In the genomic region with DNA sequence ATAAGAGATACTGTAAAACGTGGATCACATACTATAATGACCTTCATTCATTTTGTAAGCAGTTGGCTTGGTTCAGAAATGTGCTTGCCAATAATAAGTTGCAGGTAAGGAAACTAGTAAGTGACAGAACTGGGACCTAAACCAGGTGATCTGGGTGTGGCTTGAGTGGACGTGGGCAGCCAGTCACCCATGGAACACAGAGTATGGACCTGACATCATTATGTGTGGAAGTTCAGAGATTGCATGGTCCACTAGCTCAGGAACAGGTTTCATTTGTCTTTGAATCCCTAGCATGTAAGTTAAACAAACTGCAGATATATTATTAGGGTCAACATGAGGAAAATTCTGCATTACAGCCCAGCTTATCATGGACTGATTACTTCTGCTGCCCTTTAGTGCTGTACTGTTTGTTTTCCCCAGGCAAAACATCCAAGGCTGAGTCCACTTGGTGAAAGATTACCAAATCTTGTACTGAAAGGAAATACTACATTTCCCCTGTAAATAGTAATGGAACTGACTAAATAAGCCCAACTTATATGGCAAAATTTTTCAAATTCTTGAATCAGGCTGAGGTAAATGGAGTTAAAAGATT, we compare ENCODE assay signal across 11 cellular contexts.
"Had no signal": no experiment of that assay in that cellular context is flagged by ENCODE, and none has a peak within 500 bp of the region (broad histone marks: within the 10 kb centered on the region; RNA-seq: fewer than 3 reads in every experiment).

No MANE protein-coding gene starts in this region.

- ATAC-seq: activated T-cell treated with anti-CD3 and anti-CD28 coated beads, Interleukin-2, amount 50 U/mL, for 72 hours; effector memory CD8-positive, alpha-beta T cell; naive thymus-derived CD8-positive, alpha-beta T cell had no signal

- H3K27ac Mint-ChIP-seq: activated CD4-positive, alpha-beta memory T cell treated with anti-CD3 and anti-CD28 coated beads, Interleukin-2, amount 10 ng/mL, durations not matched to agents 7 days and 5 days; activated naive CD8-positive, alpha-beta T cell treated with anti-CD3 and anti-CD28 coated beads, Interleukin-2, amount 10 ng/mL, durations not matched to agents 7 days and 5 days; activated T-cell treated with anti-CD3 and anti-CD28 coated beads, Interleukin-2, amount 50 U/mL, for 72 hours; effector memory CD8-positive, alpha-beta T cell; naive thymus-derived CD8-positive, alpha-beta T cell had no signal

- H3K36me3 ChIP-seq: SJSA1, tibial artery had no signal

- H3K4me1 Mint-ChIP-seq: activated naive CD8-positive, alpha-beta T cell treated with anti-CD3 and anti-CD28 coated beads, Interleukin-2, amount 10 ng/mL, durations not matched to agents 7 days and 5 days; naive thymus-derived CD8-positive, alpha-beta T cell had no signal

- H3K36me3 Mint-ChIP-seq: activated naive CD8-positive, alpha-beta T cell treated with anti-CD3 and anti-CD28 coated beads, Interleukin-2, amount 10 ng/mL, durations not matched to agents 7 days and 5 days had no signal

- H3K4me3 ChIP-seq: psoas muscle, SJSA1, tibial artery had no signal

- H3K27me3 ChIP-seq: SJSA1, tibial artery had no signal

- H3K9me3 ChIP-seq: psoas muscle, SJSA1, tibial artery had no signal

- H3K4me3 Mint-ChIP-seq: activated CD4-positive, alpha-beta memory T cell treated with anti-CD3 and anti-CD28 coated beads, Interleukin-2, amount 10 ng/mL, durations not matched to agents 7 days and 5 days; activated naive CD8-positive, alpha-beta T cell treated with anti-CD3 and anti-CD28 coated beads, Interleukin-2, amount 10 ng/mL, durations not matched to agents 7 days and 5 days; activated T-cell treated with anti-CD3 and anti-CD28 coated beads, Interleukin-2, amount 50 U/mL, for 72 hours; effector memory CD8-positive, alpha-beta T cell; naive thymus-derived CD8-positive, alpha-beta T cell had no signal

- DNase-seq: activated CD4-positive, alpha-beta memory T cell treated with anti-CD3 and anti-CD28 coated beads, Interleukin-2, amount 10 ng/mL, durations not matched to agents 7 days and 5 days; activated CD4-positive, alpha-beta T cell treated with anti-CD3 and anti-CD28 coated beads for 1 hour; activated naive CD8-positive, alpha-beta T cell treated with anti-CD3 and anti-CD28 coated beads, Interleukin-2, amount 10 ng/mL, durations not matched to agents 7 days and 5 days; activated T-cell treated with anti-CD3 and anti-CD28 coated beads, Interleukin-2, amount 50 U/mL, for 72 hours; effector memory CD8-positive, alpha-beta T cell; left cardiac atrium; naive thymus-derived CD8-positive, alpha-beta T cell; psoas muscle; T1000; tibial artery had no signal

- H3K27ac ChIP-seq: psoas muscle, SJSA1, tibial artery had no signal

- H3K27me3 Mint-ChIP-seq: activated naive CD8-positive, alpha-beta T cell treated with anti-CD3 and anti-CD28 coated beads, Interleukin-2, amount 10 ng/mL, durations not matched to agents 7 days and 5 days had no signal

- H3K4me1 ChIP-seq: psoas muscle, SJSA1, tibial artery had no signal
